In the genomic region with DNA sequence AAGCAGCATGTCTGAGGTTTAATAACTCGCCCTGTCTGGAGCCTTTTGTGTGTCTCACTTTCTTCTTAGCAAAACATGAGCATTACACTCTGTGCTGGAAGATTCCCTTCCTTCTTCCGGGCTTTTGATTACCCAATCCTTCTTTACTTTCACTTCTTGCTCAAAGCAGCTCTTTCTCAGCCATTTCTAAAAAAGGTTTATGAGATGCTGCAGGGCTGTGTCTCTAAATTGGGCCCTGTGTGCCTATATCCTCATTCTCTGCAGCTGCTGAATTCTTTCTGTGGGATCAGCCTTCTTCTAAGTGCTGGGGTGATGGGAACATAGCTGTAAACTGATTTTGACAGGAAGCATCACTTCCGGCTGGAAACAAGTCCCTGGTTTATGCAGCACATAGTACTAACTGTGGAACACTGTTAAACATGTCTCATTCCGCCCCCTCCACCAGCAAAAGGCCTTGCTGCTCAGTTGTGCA, we compare ENCODE assay signal across 1 cellular context.
TF ChIP-seq lines count a peak whose summit lies in the region.

No MANE protein-coding gene starts in this region.

TF ChIP-seq in SK-N-SH treated with all-trans-retinoic acid at 6 μM for 48 hours, 23 proteins besides CTCF, POLR2A, EP300 and RAD21 (continued from another document):
- TF ChIP-seq, protein P1, sequence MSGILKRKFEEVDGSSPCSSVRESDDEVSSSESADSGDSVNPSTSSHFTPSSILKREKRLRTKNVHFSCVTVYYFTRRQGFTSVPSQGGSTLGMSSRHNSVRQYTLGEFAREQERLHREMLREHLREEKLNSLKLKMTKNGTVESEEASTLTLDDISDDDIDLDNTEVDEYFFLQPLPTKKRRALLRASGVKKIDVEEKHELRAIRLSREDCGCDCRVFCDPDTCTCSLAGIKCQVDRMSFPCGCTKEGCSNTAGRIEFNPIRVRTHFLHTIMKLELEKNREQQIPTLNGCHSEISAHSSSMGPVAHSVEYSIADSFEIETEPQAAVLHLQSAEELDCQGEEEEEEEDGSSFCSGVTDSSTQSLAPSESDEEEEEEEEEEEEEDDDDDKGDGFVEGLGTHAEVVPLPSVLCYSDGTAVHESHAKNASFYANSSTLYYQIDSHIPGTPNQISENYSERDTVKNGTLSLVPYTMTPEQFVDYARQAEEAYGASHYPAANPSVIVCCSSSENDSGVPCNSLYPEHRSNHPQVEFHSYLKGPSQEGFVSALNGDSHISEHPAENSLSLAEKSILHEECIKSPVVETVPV (CRISPR knock-in tag; IDR thresholded peaks at IDR 0.05) = no peak
TF ChIP-seq in SK-N-SH treated with all-trans-retinoic acid at 6 μM for 48 hours: peak in this region for 0.
